In genomic region chr14:35383569-35384385, GRCh38 we compare ENCODE assay signal across 9 cellular contexts. TPM values are rescaled to one million over a fixed set of nuclear protein-coding genes. Genes with fewer than 3 reads are reported as not detected.
DNase-seq lines count a peak whose midpoint lies in the region; ATAC-seq, FAIRE-seq and TF ChIP-seq lines count a peak whose summit lies in the region.
"Had no signal": no experiment of that assay in that cellular context is flagged by ENCODE, and none has a peak within 500 bp of the region (broad histone marks: within the 10 kb centered on the region; RNA-seq: fewer than 3 reads in every experiment).

No MANE protein-coding gene starts in this region.

- H3K27ac Mint-ChIP-seq in activated T-helper 17 cell treated with anti-CD3 and anti-CD28 coated beads, Interleukin-2, amount 50 U/mL, for 72 hours = peak overlapping the region; percentile 22
- peak overlapping the region; percentile 82 to 90 (median 87) for H3K27ac Mint-ChIP-seq in nephron

- H3K79me2 ChIP-seq in endothelial cell of umbilical vein (ENCODE audit: control insufficient read depth, insufficient read depth, low read length) = no peaks in the 10 kb centered on the region

- H3K36me3 Mint-ChIP-seq in activated T-helper 17 cell treated with anti-CD3 and anti-CD28 coated beads, Interleukin-2, amount 50 U/mL, for 72 hours (ENCODE audit: low read depth) = no peaks in the 10 kb centered on the region
- no peaks in the 10 kb centered on the region for H3K36me3 Mint-ChIP-seq in nephron (ENCODE audit: low read depth)
- H3K36me3 Mint-ChIP-seq: natural killer cell treated with Interleukin-12 subunit alpha and Interleukin-12 subunit beta and Interleukin-15 and Interleukin-18, amount 100 ng/mL, for 72 hours had no signal

- ATAC-seq in activated T-helper 17 cell treated with anti-CD3 and anti-CD28 coated beads, Interleukin-2, amount 50 U/mL, for 72 hours (replicated peaks) = no peak
- ATAC-seq: natural killer cell treated with Interleukin-12 subunit alpha and Interleukin-12 subunit beta and Interleukin-15 and Interleukin-18, amount 100 ng/mL, for 72 hours had no signal

- H3K4me1 Mint-ChIP-seq in activated T-helper 17 cell treated with anti-CD3 and anti-CD28 coated beads, Interleukin-2, amount 50 U/mL, for 72 hours = peaks cover 7% of the 10 kb centered on the region
- H3K4me1 Mint-ChIP-seq in nephron = peaks cover 39% of the 10 kb centered on the region

- intact Hi-C loops in endothelial cell of umbilical vein (cut with micrococcal nuclease) (loop anchor here (1.0 kb wide), 3 partner anchors 18 to 91 kb away; partner anchors contain the start of genes NFKBIA and PSMA6), tibial artery (cut with DNase I; ENCODE audit: low total_unique reads) (loop anchor here (2.0 kb wide), 1 partner anchor 43 kb away; no protein-coding TSS in a partner anchor)

- H3K9me3 Mint-ChIP-seq in activated T-helper 17 cell treated with anti-CD3 and anti-CD28 coated beads, Interleukin-2, amount 50 U/mL, for 72 hours = no peaks in the 10 kb centered on the region
- H3K9me3 Mint-ChIP-seq in nephron = no peaks in the 10 kb centered on the region
- H3K9me3 Mint-ChIP-seq: natural killer cell treated with Interleukin-12 subunit alpha and Interleukin-12 subunit beta and Interleukin-15 and Interleukin-18, amount 100 ng/mL, for 72 hours had no signal

- TSS peak; percentile 57 for BruUV-seq in endothelial cell of umbilical vein (replicated peaks; lab: Mats Ljungman, UMichigan)

- H3K4me2 ChIP-seq in endothelial cell of umbilical vein (ENCODE audit: insufficient read depth, low read length) = no peak overlapping the region

- no peak overlapping the region for H3K4me3 ChIP-seq in endothelial cell of umbilical vein (replicated peaks in 1 of 3; ENCODE audit: insufficient read depth in 1 of 3, low read depth in 1 of 3, low read length in 3 of 3)
- no peak overlapping the region for H3K4me3 ChIP-seq in tibial artery

- no peak for TF ChIP-seq POLR2A in endothelial cell of umbilical vein (IDR thresholded peaks at IDR 0.05; ENCODE audit: low read depth, low read length)

- no peaks in the 10 kb centered on the region for H3K9me1 ChIP-seq in endothelial cell of umbilical vein (replicated peaks; ENCODE audit: control insufficient read depth, extremely low read depth, insufficient read depth, low read length)

- H3K9me3 ChIP-seq in endothelial cell of umbilical vein (replicated peaks; ENCODE audit: control insufficient read depth, insufficient read depth, low read length) (no peaks in the 10 kb centered on the region), tibial artery (no peaks in the 10 kb centered on the region)

- H3K36me3 ChIP-seq in endothelial cell of umbilical vein (ENCODE audit: control insufficient read depth in 2 of 2, extremely low read depth in 1 of 2, insufficient read depth in 2 of 2, low read length in 2 of 2) (no peaks in the 10 kb centered on the region), tibial artery (no peaks in the 10 kb centered on the region)

- H3K27ac ChIP-seq in endothelial cell of umbilical vein (ENCODE audit: insufficient read depth, low read depth, low read length) = peak overlapping the region; percentile 80
- peak overlapping the region; percentile 82 to 83 for H3K27ac ChIP-seq in tibial artery

- POLR2A ChIA-PET in endothelial cell of umbilical vein (lab: Charles Lee) = interaction anchor here (1.2 to 2.3 kb wide), 2 partner anchors 9 to 20 kb away, joined by 7 to 8 read pairs; partner anchors contain the start of gene NFKBIA

- H3K9ac ChIP-seq in endothelial cell of umbilical vein (replicated peaks; ENCODE audit: extremely low read depth, insufficient read depth, low read length) = peak overlapping the region; percentile 40

- CTCF ChIA-PET in endothelial cell of umbilical vein (lab: Charles Lee) = interaction anchor here (0.6 to 2.6 kb wide), 12 partner anchors 9 to 154 kb away, joined by 3 to 12 read pairs (median 4); partner anchors contain the start of genes NFKBIA and PSMA6

- dilution Hi-C loops in endothelial cell of umbilical vein (cut with MboI; ENCODE audit: extremely low pct_ligation_motif_present, low sequenced_read_pairs) = no loop called here

- H2AFZ ChIP-seq in endothelial cell of umbilical vein (ENCODE audit: low read depth, low read length) = peak overlapping the region; percentile 52

- H4K20me1 ChIP-seq in endothelial cell of umbilical vein (replicated peaks; ENCODE audit: control insufficient read depth, extremely low read depth, insufficient read depth, low read length) = no peaks in the 10 kb centered on the region

- H3K27me3 Mint-ChIP-seq in activated T-helper 17 cell treated with anti-CD3 and anti-CD28 coated beads, Interleukin-2, amount 50 U/mL, for 72 hours = no peaks in the 10 kb centered on the region
- H3K27me3 Mint-ChIP-seq in nephron (ENCODE audit: low read depth) = peaks cover 4% of the 10 kb centered on the region
- H3K27me3 Mint-ChIP-seq: natural killer cell treated with Interleukin-12 subunit alpha and Interleukin-12 subunit beta and Interleukin-15 and Interleukin-18, amount 100 ng/mL, for 72 hours had no signal

- TF ChIP-seq CTCF in endothelial cell of umbilical vein (IDR thresholded peaks at IDR 0.05; ENCODE audit: extremely low read depth in 1 of 2, insufficient read depth in 1 of 2, low read depth in 1 of 2, low read length in 2 of 2) = no peak
- TF ChIP-seq CTCF in nephron (IDR thresholded peaks at IDR 0.05; ENCODE audit: unreplicated experiment in 3 of 3) = no peak
- no peak for TF ChIP-seq CTCF in tibial artery (IDR thresholded peaks at IDR 0.05)

- no peak overlapping the region for H3K4me3 Mint-ChIP-seq in activated T-helper 17 cell treated with anti-CD3 and anti-CD28 coated beads, Interleukin-2, amount 50 U/mL, for 72 hours
- H3K4me3 Mint-ChIP-seq in nephron = no peak overlapping the region
- H3K4me3 Mint-ChIP-seq: natural killer cell treated with Interleukin-12 subunit alpha and Interleukin-12 subunit beta and Interleukin-15 and Interleukin-18, amount 100 ng/mL, for 72 hours had no signal

- no peak for FAIRE-seq in endothelial cell of umbilical vein (lab: Jason Lieb, UNC)

- H3K27me3 ChIP-seq in endothelial cell of umbilical vein (ENCODE audit: control insufficient read depth in 2 of 2, insufficient read depth in 2 of 2, low read length in 2 of 2) = no peaks in the 10 kb centered on the region
- H3K27me3 ChIP-seq in tibial artery = no peaks in the 10 kb centered on the region

- H3K4me1 ChIP-seq in endothelial cell of umbilical vein (ENCODE audit: control insufficient read depth, extremely low read depth, insufficient read depth, low read length) (peaks cover 24% of the 10 kb centered on the region), tibial artery (peaks cover 0 to 49% (median 27%) of the 10 kb centered on the region in 4 donors)

- DNase-seq in endothelial cell of umbilical vein (ENCODE audit: low read depth, low spot score) (no peak), tibial artery (no peak), 8988T (no peak), hepatic stellate cell (ENCODE audit: low spot score) (no peak), DMS79 (lab: John Stamatoyannopoulos, UW) (no peak)
- DNase-seq: activated CD4-positive, CD25-positive, alpha-beta regulatory T cell treated with anti-CD3 and anti-CD28 coated beads, Interleukin-2, amount 50 U/mL, for 72 hours had no signal

TF ChIP-seq in endothelial cell of umbilical vein, 7 proteins besides CTCF, POLR2A, EP300 and RAD21:
- no peak for TF ChIP-seq MYC (IDR thresholded peaks at IDR 0.05; ENCODE audit: low read depth, low read length)
- no peak for TF ChIP-seq JUN (IDR thresholded peaks at IDR 0.05; ENCODE audit: borderline replicate concordance, insufficient read depth, insufficient read length, low read depth)
- no peak for TF ChIP-seq MAX (IDR thresholded peaks at IDR 0.05; ENCODE audit: insufficient read depth, insufficient read length)
- TF ChIP-seq GATA2 (IDR thresholded peaks at IDR 0.05; ENCODE audit: insufficient read depth, insufficient read length, low read depth, low read length) = no peak
- TF ChIP-seq POLR2AphosphoS5 (IDR thresholded peaks at IDR 0.05; ENCODE audit: insufficient read depth, low read depth, low read length) = no peak
- no peak for TF ChIP-seq EZH2 (IDR thresholded peaks at IDR 0.05; ENCODE audit: borderline replicate concordance, low read depth, low read length, severe bottlenecking)

RNA-seq across cellular contexts. Expression of gene NFKBIA, which starts 20.8 kb away (rescaled TPM):
- total RNA-seq in activated T-helper 17 cell treated with anti-CD3 and anti-CD28 coated beads, Interleukin-2, amount 50 U/mL, for 72 hours = 100 to 1,000 TPM; 299 to 554 TPM
- 52.5 and 55.7 TPM in 2 replicates for total RNA-seq in endothelial cell of umbilical vein
- 80.3 and 82.8 TPM in 2 replicates for polyA plus RNA-seq in endothelial cell of umbilical vein
- polyA plus RNA-seq in endothelial cell of umbilical vein (2011; cell fraction: cytosol; rRNA removed) = 59.3 and 76.4 TPM in 2 replicates
- 246 and 311 TPM in 2 replicates for polyA plus RNA-seq in endothelial cell of umbilical vein (2011; cell fraction: nucleus; rRNA removed)
- 41.8 and 54.3 TPM in 2 replicates for polyA plus RNA-seq in endothelial cell of umbilical vein (2012)
- 118 and 161 TPM in 2 replicates for polyA minus RNA-seq in endothelial cell of umbilical vein
- polyA minus RNA-seq in endothelial cell of umbilical vein (2011; cell fraction: cytosol; rRNA and poly(A)+ RNA removed) = 147 TPM
- 215 and 321 TPM in 2 replicates for polyA minus RNA-seq in endothelial cell of umbilical vein (2011; cell fraction: nucleus; rRNA and poly(A)+ RNA removed)
